In the genomic region with DNA sequence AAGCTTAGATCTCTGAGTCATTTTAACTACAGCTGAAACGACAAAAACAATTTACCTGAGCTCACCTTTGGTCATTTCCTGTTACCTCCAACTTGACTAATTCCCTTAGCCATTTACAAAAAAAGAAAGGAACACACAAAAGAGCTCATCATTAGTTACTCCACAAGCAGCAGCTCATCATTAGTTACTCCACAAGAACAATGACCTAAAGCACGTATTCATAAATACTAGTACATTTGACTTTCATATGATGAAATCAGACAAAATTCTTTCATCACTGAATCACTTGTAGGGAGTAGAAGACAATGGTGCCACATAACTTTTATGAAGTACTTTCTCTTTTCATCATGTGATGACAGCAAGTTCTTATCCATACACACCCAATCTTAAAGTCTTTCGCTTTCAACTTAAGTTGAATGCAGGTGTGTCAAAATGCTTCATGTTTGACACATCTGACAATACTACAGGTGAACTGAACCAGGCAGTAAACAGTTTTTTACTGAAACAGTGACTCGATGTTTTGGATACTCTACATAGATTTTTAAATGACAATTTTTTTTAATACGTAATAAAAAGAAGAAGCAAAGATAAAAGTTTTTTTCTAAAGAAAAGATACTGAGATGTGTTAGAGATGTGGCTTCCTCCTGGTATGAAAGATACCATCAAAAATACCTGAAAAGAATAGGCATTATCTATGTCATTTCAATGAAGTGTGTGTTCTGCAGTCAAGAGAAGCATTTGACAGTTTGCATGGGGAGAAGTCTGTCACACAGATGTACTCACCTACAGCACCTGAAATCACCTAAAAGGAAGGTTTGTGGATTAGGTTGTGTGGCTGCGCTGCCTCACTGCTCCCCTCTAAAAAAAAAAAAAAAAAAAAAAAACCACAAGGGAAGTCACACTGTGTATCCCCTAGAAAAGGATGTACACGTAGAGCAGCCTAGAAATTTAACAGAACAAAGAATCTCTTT, we compare ENCODE assay signal across 8 cellular contexts.
A peak's percentile ranks its signal among the peaks of the same experiment; 100 is the strongest.
DNase-seq lines count a peak whose midpoint lies in the region; ATAC-seq, FAIRE-seq and TF ChIP-seq lines count a peak whose summit lies in the region.

No MANE protein-coding gene starts in this region.

- DNase-seq in DND-41, result no peak
- no peak for DNase-seq in activated CD4-positive, alpha-beta memory T cell treated with anti-CD3 and anti-CD28 coated beads, Interleukin-2, amount 10 ng/mL, durations not matched to agents 7 days and 5 days
- peak; percentile 83 for DNase-seq in iris pigment epithelial cell (ENCODE audit: low read depth)
- no peak for DNase-seq in GM10248 (ENCODE audit: extremely low spot score)
- DNase-seq in DMS114 treated with DMSO at 0.1 percent for 48 hours (lab: John Stamatoyannopoulos, UW; ENCODE audit: unreplicated experiment), result no peak
- DNase-seq in urothelium cell line (ENCODE audit: low spot score), result no peak

- no peaks in the 10 kb centered on the region for H3K9me3 Mint-ChIP-seq in activated CD4-positive, alpha-beta memory T cell treated with anti-CD3 and anti-CD28 coated beads, Interleukin-2, amount 10 ng/mL, durations not matched to agents 7 days and 5 days

- no peaks in the 10 kb centered on the region for H4K20me1 ChIP-seq in DND-41 (ENCODE audit: insufficient read depth, low read length)

- no peaks in the 10 kb centered on the region for H3K27me3 Mint-ChIP-seq in activated CD4-positive, alpha-beta memory T cell treated with anti-CD3 and anti-CD28 coated beads, Interleukin-2, amount 10 ng/mL, durations not matched to agents 7 days and 5 days

- peak overlapping the region; percentile 93 for H3K27ac Mint-ChIP-seq in activated CD4-positive, alpha-beta memory T cell treated with anti-CD3 and anti-CD28 coated beads, Interleukin-2, amount 10 ng/mL, durations not matched to agents 7 days and 5 days

- H3K79me2 ChIP-seq in DND-41 (ENCODE audit: insufficient read depth, low read length), result no peaks in the 10 kb centered on the region

- H3K36me3 Mint-ChIP-seq in activated CD4-positive, alpha-beta memory T cell treated with anti-CD3 and anti-CD28 coated beads, Interleukin-2, amount 10 ng/mL, durations not matched to agents 7 days and 5 days (ENCODE audit: low read depth), result peaks cover 47% of the 10 kb centered on the region

- FAIRE-seq in urothelium cell line (lab: Jason Lieb, UNC), result no peak

- H3K9me3 ChIP-seq in DND-41 (ENCODE audit: insufficient read depth, low read length, severe bottlenecking), result no peaks in the 10 kb centered on the region

- TF ChIP-seq CTCF in DND-41 (IDR thresholded peaks at IDR 0.05; ENCODE audit: borderline replicate concordance, extremely low read depth, low read length, poor library complexity, severe bottlenecking) (no peak), GM10248 (IDR thresholded peaks at IDR 0.05; ENCODE audit: control extremely low read depth, extremely low read depth, low read depth, missing control alignments) (no peak)

- H3K27ac ChIP-seq in DND-41 (ENCODE audit: low read length), result peak overlapping the region; percentile 30; the same call in 1 of the 2 replicates

- H3K4me3 Mint-ChIP-seq in activated CD4-positive, alpha-beta memory T cell treated with anti-CD3 and anti-CD28 coated beads, Interleukin-2, amount 10 ng/mL, durations not matched to agents 7 days and 5 days, result peak overlapping the region; percentile 67

- peaks cover 27% of the 10 kb centered on the region for H3K36me3 ChIP-seq in DND-41 (ENCODE audit: insufficient read depth, low read length)

- no peak overlapping the region for H3K4me3 ChIP-seq in DND-41 (ENCODE audit: low read depth in 1 of 2, low read length in 2 of 2)

- no peak overlapping the region for H3K4me2 ChIP-seq in DND-41 (ENCODE audit: insufficient read depth, low read length)

- CTCF ChIA-PET in activated CD4-positive, alpha-beta memory T cell treated with anti-CD3 and anti-CD28 coated beads, Interleukin-2, amount 10 ng/mL, durations not matched to agents 7 days and 5 days (lab: Charles Lee), result interaction anchor here (0.7 to 1.8 kb wide), 4 partner anchors 27 to 107 kb away, joined by 3 to 8 read pairs (median 6); no protein-coding TSS in a partner anchor
- CTCF ChIA-PET in GM10248 (lab: Yijun Ruan, JAX), result interaction anchor here (1.1 to 3.4 kb wide), 5 partner anchors 12 to 28 kb away, joined by 4 to 13 read pairs (median 10); no protein-coding TSS in a partner anchor

- no peaks in the 10 kb centered on the region for H3K27me3 ChIP-seq in DND-41 (ENCODE audit: insufficient read depth, low read length, poor library complexity)

- peak; percentile 55; the same call in 2 of the 3 replicates for ATAC-seq in DND-41 (ENCODE audit: insufficient read depth, low read depth)
- ATAC-seq in HG02678 (IDR thresholded peaks at IDR 0.05; ENCODE audit: unreplicated experiment), result peak; percentile 52
- ATAC-seq in HG02938 (IDR thresholded peaks at IDR 0.05; ENCODE audit: unreplicated experiment), result no peak

- POLR2A ChIA-PET in activated CD4-positive, alpha-beta memory T cell treated with anti-CD3 and anti-CD28 coated beads, Interleukin-2, amount 10 ng/mL, durations not matched to agents 7 days and 5 days (lab: Charles Lee), result interaction anchor here (0.6 to 2.5 kb wide), 18 partner anchors 9 to 212 kb away, joined by 3 to 16 read pairs (median 4); partner anchors contain the start of gene PRDM1
- POLR2A ChIA-PET in GM10248 (lab: Yijun Ruan, JAX), result no interaction called here

- no peak overlapping the region for H2AFZ ChIP-seq in DND-41 (ENCODE audit: low read depth, low read length)

- no peak overlapping the region for H3K9ac ChIP-seq in DND-41 (ENCODE audit: low read depth, low read length)

- H3K4me1 ChIP-seq in DND-41 (ENCODE audit: insufficient read depth, low read length), result peaks cover 19% of the 10 kb centered on the region

- peaks cover 55% of the 10 kb centered on the region for H3K4me1 Mint-ChIP-seq in activated CD4-positive, alpha-beta memory T cell treated with anti-CD3 and anti-CD28 coated beads, Interleukin-2, amount 10 ng/mL, durations not matched to agents 7 days and 5 days
